ENCODE assay signal across 20 cellular contexts in the genomic region with DNA sequence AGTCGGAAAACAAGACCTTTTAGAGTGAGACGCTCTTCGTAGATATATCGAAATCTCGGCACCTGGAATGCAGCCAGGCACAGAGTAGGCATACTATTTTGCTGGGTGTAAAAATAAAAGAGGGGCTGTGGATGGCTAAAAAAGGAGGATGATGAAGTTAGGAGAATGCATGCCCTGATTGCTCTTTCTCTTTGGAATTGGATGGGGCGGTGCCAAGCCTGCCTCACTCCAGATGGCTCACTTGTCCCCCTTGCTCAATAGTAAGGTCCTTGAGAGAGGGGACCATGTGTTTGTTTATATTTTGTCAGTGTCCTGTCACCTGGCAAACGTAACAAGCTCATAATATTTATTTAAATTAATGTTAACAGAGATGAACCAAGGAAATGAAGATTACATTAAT. TPM values are rescaled to one million over a fixed set of nuclear protein-coding genes. Genes with fewer than 3 reads are reported as not detected.
DNase-seq lines count a peak whose midpoint lies in the region; ATAC-seq and TF ChIP-seq lines count a peak whose summit lies in the region.
"Had no signal": no experiment of that assay in that cellular context is flagged by ENCODE, and none has a peak within 500 bp of the region (broad histone marks: within the 10 kb centered on the region; RNA-seq: fewer than 3 reads in every experiment).

No MANE protein-coding gene starts in this region.

- DNase-seq in activated naive CD8-positive, alpha-beta T cell treated with anti-CD3 and anti-CD28 coated beads, Interleukin-2, amount 50 U/mL, for 24 hours, result no peak
- DNase-seq in body of pancreas, result peak in 1 of 4 donors; percentile 19
- DNase-seq in right lobe of liver, result peak in 2 of 3 donors; percentile 38 to 64
- DNase-seq in activated gamma-delta T cell (lab: John Stamatoyannopoulos, UW), result no peak
- no peak for DNase-seq in DMS79 treated with DMSO at 0.1 percent for 48 hours (lab: John Stamatoyannopoulos, UW)
- DNase-seq: activated CD4-positive, CD25-positive, alpha-beta regulatory T cell treated with anti-CD3 and anti-CD28 coated beads, Interleukin-2, amount 50 U/mL, for 72 hours; activated gamma-delta T cell treated with Interleukin-2 at 50 U/mL for 16 hours; cortex of kidney; GF-D8; GM23248; NCI-H1930; NCI-H69; PC-3; T-helper 9 cell had no signal

- WGBS in body of pancreas, 2 donors, result 82 to 87% methylated on average over 7 of the region's 7 CpGs
- 64% methylated on average over 7 of the region's 7 CpGs for WGBS in right lobe of liver (ENCODE audit: insufficient coverage, low coverage, low lambda C conversion rate, missing lambda C conversion rate)

- ATAC-seq in activated naive CD8-positive, alpha-beta T cell treated with anti-CD3 and anti-CD28 coated beads, Interleukin-2, amount 50 U/mL, for 24 hours, result no peak
- peak; percentile 22 for ATAC-seq in body of pancreas
- ATAC-seq in right lobe of liver, result peak; percentile 60 to 75 (median 66)
- ATAC-seq in HG03139 (IDR thresholded peaks at IDR 0.05; ENCODE audit: unreplicated experiment), result no peak
- ATAC-seq: PC-3 had no signal

- H3K9me3 ChIP-seq in body of pancreas (no peaks in the 10 kb centered on the region), right lobe of liver (no peaks in the 10 kb centered on the region), subcutaneous abdominal adipose tissue (ENCODE audit: control insufficient read depth in 5 of 5, low read length in 5 of 5) (peaks cover 0 to 3% (median 0%) of the 10 kb centered on the region in 5 donors)
- H3K9me3 ChIP-seq: suprapubic skin had no signal

- H3K9ac ChIP-seq in subcutaneous abdominal adipose tissue (ENCODE audit: low read length in 5 of 5), result peak overlapping the region in 1 of 5 donors; percentile 32
- H3K9ac ChIP-seq: GM23248 had no signal

- H3K27me3 ChIP-seq in body of pancreas (no peaks in the 10 kb centered on the region), right lobe of liver (no peaks in the 10 kb centered on the region), subcutaneous abdominal adipose tissue (ENCODE audit: control insufficient read depth in 5 of 5, insufficient read depth in 4 of 5, low read length in 5 of 5) (peaks cover 0 to 4% (median 0%) of the 10 kb centered on the region in 5 donors)
- H3K27me3 ChIP-seq: suprapubic skin had no signal

- intact Hi-C loops in body of pancreas (cut with DNase I), result no loop called here
- intact Hi-C loops in right lobe of liver (cut with DNase I), result no loop called here

- H3K9me3 Mint-ChIP-seq in activated naive CD8-positive, alpha-beta T cell (ENCODE audit: low read depth), result no peaks in the 10 kb centered on the region
- no peaks in the 10 kb centered on the region for H3K9me3 Mint-ChIP-seq in activated naive CD8-positive, alpha-beta T cell treated with anti-CD3 and anti-CD28 coated beads, Interleukin-2, amount 50 U/mL, for 24 hours

- TF ChIP-seq CTCF in body of pancreas (IDR thresholded peaks at IDR 0.05) (no peak), right lobe of liver (IDR thresholded peaks at IDR 0.05) (no peak)

- H3K4me3 ChIP-seq in body of pancreas, result no peak overlapping the region
- no peak overlapping the region for H3K4me3 ChIP-seq in right lobe of liver
- H3K4me3 ChIP-seq in subcutaneous abdominal adipose tissue (ENCODE audit: low read depth in 1 of 5, low read length in 5 of 5), result no peak overlapping the region
- H3K4me3 ChIP-seq: GM23248, lung, suprapubic skin had no signal

- H3K4me1 Mint-ChIP-seq in activated naive CD8-positive, alpha-beta T cell (ENCODE audit: low read depth), result peaks cover 96% of the 10 kb centered on the region
- peaks cover 88% of the 10 kb centered on the region for H3K4me1 Mint-ChIP-seq in activated naive CD8-positive, alpha-beta T cell treated with anti-CD3 and anti-CD28 coated beads, Interleukin-2, amount 50 U/mL, for 24 hours

- no peak for TF ChIP-seq POLR2A in body of pancreas (IDR thresholded peaks at IDR 0.05)
- no peak for TF ChIP-seq POLR2A in right lobe of liver (IDR thresholded peaks at IDR 0.05)

- H3K27me3 Mint-ChIP-seq in activated naive CD8-positive, alpha-beta T cell, result no peaks in the 10 kb centered on the region
- no peaks in the 10 kb centered on the region for H3K27me3 Mint-ChIP-seq in activated naive CD8-positive, alpha-beta T cell treated with anti-CD3 and anti-CD28 coated beads, Interleukin-2, amount 50 U/mL, for 24 hours

- peaks cover 55% of the 10 kb centered on the region for H3K4me1 ChIP-seq in body of pancreas
- peaks cover 0 to 57% (median 20%) of the 10 kb centered on the region in 4 donors for H3K4me1 ChIP-seq in right lobe of liver
- peaks cover 17 to 74% (median 67%) of the 10 kb centered on the region in 5 donors for H3K4me1 ChIP-seq in subcutaneous abdominal adipose tissue (ENCODE audit: control insufficient read depth in 5 of 5, insufficient read depth in 5 of 5, low read length in 5 of 5)

- H3K4me3 Mint-ChIP-seq in activated naive CD8-positive, alpha-beta T cell, result peak overlapping the region; percentile 38
- no peak overlapping the region for H3K4me3 Mint-ChIP-seq in activated naive CD8-positive, alpha-beta T cell treated with anti-CD3 and anti-CD28 coated beads, Interleukin-2, amount 50 U/mL, for 24 hours
- H3K4me3 Mint-ChIP-seq: nephron had no signal

- no peaks in the 10 kb centered on the region for H3K36me3 ChIP-seq in body of pancreas (replicated peaks in 1 of 2; ENCODE audit: insufficient read depth in 1 of 2, low read depth in 2 of 2)
- H3K36me3 ChIP-seq in right lobe of liver, result no peaks in the 10 kb centered on the region
- no peaks in the 10 kb centered on the region for H3K36me3 ChIP-seq in subcutaneous abdominal adipose tissue (ENCODE audit: control insufficient read depth in 5 of 5, insufficient read depth in 5 of 5, low read length in 5 of 5)

- peak overlapping the region in 1 of 4 donors; percentile 34 for H3K27ac ChIP-seq in body of pancreas
- peak overlapping the region in 2 of 3 donors; percentile 25 to 65 for H3K27ac ChIP-seq in right lobe of liver
- H3K27ac ChIP-seq in subcutaneous abdominal adipose tissue (ENCODE audit: low read depth, low read length), result peak overlapping the region; percentile 93
- H3K27ac ChIP-seq: GM23248, suprapubic skin had no signal

- peaks cover 14% of the 10 kb centered on the region for H3K36me3 Mint-ChIP-seq in activated naive CD8-positive, alpha-beta T cell
- peaks cover 22% of the 10 kb centered on the region for H3K36me3 Mint-ChIP-seq in activated naive CD8-positive, alpha-beta T cell treated with anti-CD3 and anti-CD28 coated beads, Interleukin-2, amount 50 U/mL, for 24 hours (ENCODE audit: low read depth)

- H3K27ac Mint-ChIP-seq in activated naive CD8-positive, alpha-beta T cell, result peak overlapping the region; percentile 86
- H3K27ac Mint-ChIP-seq in activated naive CD8-positive, alpha-beta T cell treated with anti-CD3 and anti-CD28 coated beads, Interleukin-2, amount 50 U/mL, for 24 hours, result no peak overlapping the region

RNA-seq across cellular contexts. Expression of gene SNRK, which starts 33.0 kb away (rescaled TPM):
- total RNA-seq in body of pancreas (10 to 100 TPM; 22.4 to 25.7 TPM), right lobe of liver (10 to 100 TPM; 14.0 to 26.2 (median 15.3) TPM)

Comparison
In these comparisons a context has a peak if more than half of its experiments do, and no peak if none do; other contexts are left out.
1. ATAC-seq: peak in body of pancreas (single experiment) and right lobe of liver (4 of 4); none in activated naive CD8-positive, alpha-beta T cell treated with anti-CD3 and anti-CD28 coated beads, Interleukin-2, amount 50 U/mL, for 24 hours (single experiment) and HG03139 (single experiment).
2. DNase-seq: peak in right lobe of liver (2 of 3); none in activated naive CD8-positive, alpha-beta T cell treated with anti-CD3 and anti-CD28 coated beads, Interleukin-2, amount 50 U/mL, for 24 hours (single experiment), activated gamma-delta T cell (single experiment) and DMS79 treated with DMSO at 0.1 percent for 48 hours (single experiment).